1 cellular context compared by ENCODE assay signal in genomic region chr2:233142355-233142897, GRCh38.
TF ChIP-seq lines count a peak whose summit lies in the region.

No MANE protein-coding gene starts in this region.

TF ChIP-seq in GM12878, 131 proteins besides CTCF, POLR2A, EP300 and RAD21 (continued from another document and continues in another):
- TF ChIP-seq, protein P1, sequence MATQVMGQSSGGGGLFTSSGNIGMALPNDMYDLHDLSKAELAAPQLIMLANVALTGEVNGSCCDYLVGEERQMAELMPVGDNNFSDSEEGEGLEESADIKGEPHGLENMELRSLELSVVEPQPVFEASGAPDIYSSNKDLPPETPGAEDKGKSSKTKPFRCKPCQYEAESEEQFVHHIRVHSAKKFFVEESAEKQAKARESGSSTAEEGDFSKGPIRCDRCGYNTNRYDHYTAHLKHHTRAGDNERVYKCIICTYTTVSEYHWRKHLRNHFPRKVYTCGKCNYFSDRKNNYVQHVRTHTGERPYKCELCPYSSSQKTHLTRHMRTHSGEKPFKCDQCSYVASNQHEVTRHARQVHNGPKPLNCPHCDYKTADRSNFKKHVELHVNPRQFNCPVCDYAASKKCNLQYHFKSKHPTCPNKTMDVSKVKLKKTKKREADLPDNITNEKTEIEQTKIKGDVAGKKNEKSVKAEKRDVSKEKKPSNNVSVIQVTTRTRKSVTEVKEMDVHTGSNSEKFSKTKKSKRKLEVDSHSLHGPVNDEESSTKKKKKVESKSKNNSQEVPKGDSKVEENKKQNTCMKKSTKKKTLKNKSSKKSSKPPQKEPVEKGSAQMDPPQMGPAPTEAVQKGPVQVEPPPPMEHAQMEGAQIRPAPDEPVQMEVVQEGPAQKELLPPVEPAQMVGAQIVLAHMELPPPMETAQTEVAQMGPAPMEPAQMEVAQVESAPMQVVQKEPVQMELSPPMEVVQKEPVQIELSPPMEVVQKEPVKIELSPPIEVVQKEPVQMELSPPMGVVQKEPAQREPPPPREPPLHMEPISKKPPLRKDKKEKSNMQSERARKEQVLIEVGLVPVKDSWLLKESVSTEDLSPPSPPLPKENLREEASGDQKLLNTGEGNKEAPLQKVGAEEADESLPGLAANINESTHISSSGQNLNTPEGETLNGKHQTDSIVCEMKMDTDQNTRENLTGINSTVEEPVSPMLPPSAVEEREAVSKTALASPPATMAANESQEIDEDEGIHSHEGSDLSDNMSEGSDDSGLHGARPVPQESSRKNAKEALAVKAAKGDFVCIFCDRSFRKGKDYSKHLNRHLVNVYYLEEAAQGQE (IDR thresholded peaks at IDR 0.05; ENCODE audit: low read depth, low read length): no peak
- TF ChIP-seq IRF4 (IDR thresholded peaks at IDR 0.05; ENCODE audit: low read depth, low read length): peak; percentile 73
- no peak for TF ChIP-seq TCF7 (IDR thresholded peaks at IDR 0.05; ENCODE audit: borderline replicate concordance)
- peak in 1 of 2 experiments; percentile 47; a peak in 1 of 4 replicates for TF ChIP-seq ETV6 (conservative IDR thresholded peaks at IDR 0.05 in 1 of 2, IDR thresholded peaks at IDR 0.05 in 1 of 2; ENCODE audit: borderline replicate concordance in 1 of 2, low read depth in 1 of 2)
- TF ChIP-seq POLR2AphosphoS2 (IDR thresholded peaks at IDR 0.05; ENCODE audit: low read depth, low read length): no peak; the same call in 1 of the 2 replicates
- peak; percentile 33; the same call in 1 of the 2 replicates for TF ChIP-seq PAX5 (IDR thresholded peaks at IDR 0.05; ENCODE audit: borderline replicate concordance, low read depth, low read length)
- peak; percentile 50; the same call in 1 of the 2 replicates for TF ChIP-seq EED (IDR thresholded peaks at IDR 0.05; ENCODE audit: low read depth)
- peak; percentile 78; the same call in 1 of the 2 replicates for TF ChIP-seq NBN (IDR thresholded peaks at IDR 0.05)
- peak; percentile 71; the same call in 1 of the 2 replicates for TF ChIP-seq GATAD2B (conservative IDR thresholded peaks at IDR 0.05; ENCODE audit: low read depth)
- TF ChIP-seq ZNF24 (IDR thresholded peaks at IDR 0.05): no peak
- no peak for TF ChIP-seq CHD1 (IDR thresholded peaks at IDR 0.05; ENCODE audit: low read depth, low read length)
- TF ChIP-seq YBX1 (IDR thresholded peaks at IDR 0.05): no peak
- peak; percentile 74 for TF ChIP-seq NR2F1 (conservative IDR thresholded peaks at IDR 0.05)
- no peak; the same call in 1 of the 2 replicates for TF ChIP-seq CREB1 (IDR thresholded peaks at IDR 0.05; ENCODE audit: low read depth)
- TF ChIP-seq SMAD5 (IDR thresholded peaks at IDR 0.05; ENCODE audit: low read depth): no peak
- TF ChIP-seq, protein P2, sequence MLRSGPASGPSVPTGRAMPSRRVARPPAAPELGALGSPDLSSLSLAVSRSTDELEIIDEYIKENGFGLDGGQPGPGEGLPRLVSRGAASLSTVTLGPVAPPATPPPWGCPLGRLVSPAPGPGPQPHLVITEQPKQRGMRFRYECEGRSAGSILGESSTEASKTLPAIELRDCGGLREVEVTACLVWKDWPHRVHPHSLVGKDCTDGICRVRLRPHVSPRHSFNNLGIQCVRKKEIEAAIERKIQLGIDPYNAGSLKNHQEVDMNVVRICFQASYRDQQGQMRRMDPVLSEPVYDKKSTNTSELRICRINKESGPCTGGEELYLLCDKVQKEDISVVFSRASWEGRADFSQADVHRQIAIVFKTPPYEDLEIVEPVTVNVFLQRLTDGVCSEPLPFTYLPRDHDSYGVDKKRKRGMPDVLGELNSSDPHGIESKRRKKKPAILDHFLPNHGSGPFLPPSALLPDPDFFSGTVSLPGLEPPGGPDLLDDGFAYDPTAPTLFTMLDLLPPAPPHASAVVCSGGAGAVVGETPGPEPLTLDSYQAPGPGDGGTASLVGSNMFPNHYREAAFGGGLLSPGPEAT (IDR thresholded peaks at IDR 0.05; ENCODE audit: low read depth): peak; percentile 72; the same call in 1 of the 2 replicates
- TF ChIP-seq MEF2B (IDR thresholded peaks at IDR 0.05; ENCODE audit: partially characterized antibody, poor library complexity, severe bottlenecking): peak; percentile 59
- TF ChIP-seq, protein P3, sequence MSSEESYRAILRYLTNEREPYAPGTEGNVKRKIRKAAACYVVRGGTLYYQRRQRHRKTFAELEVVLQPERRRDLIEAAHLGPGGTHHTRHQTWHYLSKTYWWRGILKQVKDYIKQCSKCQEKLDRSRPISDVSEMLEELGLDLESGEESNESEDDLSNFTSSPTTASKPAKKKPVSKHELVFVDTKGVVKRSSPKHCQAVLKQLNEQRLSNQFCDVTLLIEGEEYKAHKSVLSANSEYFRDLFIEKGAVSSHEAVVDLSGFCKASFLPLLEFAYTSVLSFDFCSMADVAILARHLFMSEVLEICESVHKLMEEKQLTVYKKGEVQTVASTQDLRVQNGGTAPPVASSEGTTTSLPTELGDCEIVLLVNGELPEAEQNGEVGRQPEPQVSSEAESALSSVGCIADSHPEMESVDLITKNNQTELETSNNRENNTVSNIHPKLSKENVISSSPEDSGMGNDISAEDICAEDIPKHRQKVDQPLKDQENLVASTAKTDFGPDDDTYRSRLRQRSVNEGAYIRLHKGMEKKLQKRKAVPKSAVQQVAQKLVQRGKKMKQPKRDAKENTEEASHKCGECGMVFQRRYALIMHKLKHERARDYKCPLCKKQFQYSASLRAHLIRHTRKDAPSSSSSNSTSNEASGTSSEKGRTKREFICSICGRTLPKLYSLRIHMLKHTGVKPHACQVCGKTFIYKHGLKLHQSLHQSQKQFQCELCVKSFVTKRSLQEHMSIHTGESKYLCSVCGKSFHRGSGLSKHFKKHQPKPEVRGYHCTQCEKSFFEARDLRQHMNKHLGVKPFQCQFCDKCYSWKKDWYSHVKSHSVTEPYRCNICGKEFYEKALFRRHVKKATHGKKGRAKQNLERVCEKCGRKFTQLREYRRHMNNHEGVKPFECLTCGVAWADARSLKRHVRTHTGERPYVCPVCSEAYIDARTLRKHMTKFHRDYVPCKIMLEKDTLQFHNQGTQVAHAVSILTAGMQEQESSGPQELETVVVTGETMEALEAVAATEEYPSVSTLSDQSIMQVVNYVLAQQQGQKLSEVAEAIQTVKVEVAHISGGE (CRISPR knock-in tag; IDR thresholded peaks at IDR 0.05): no peak
- peak; percentile 92 for TF ChIP-seq ZNF384 (IDR thresholded peaks at IDR 0.05; ENCODE audit: borderline replicate concordance, low read depth, low read length)
- TF ChIP-seq TCF12 (IDR thresholded peaks at IDR 0.05; ENCODE audit: low read depth, low read length): 0 out of 2 replicates have a peak, but pooled peaks have one; percentile 40
- TF ChIP-seq RELA (IDR thresholded peaks at IDR 0.05; ENCODE audit: borderline replicate concordance, partially characterized antibody): no peak
- no peak for TF ChIP-seq TCF3 (IDR thresholded peaks at IDR 0.05; ENCODE audit: borderline replicate concordance, insufficient read depth, low read depth, low read length)
- no peak for TF ChIP-seq ZSCAN29 (IDR thresholded peaks at IDR 0.05)
- TF ChIP-seq PRDM15 (CRISPR knock-in tag; IDR thresholded peaks at IDR 0.05): no peak
- TF ChIP-seq NFIC (IDR thresholded peaks at IDR 0.05; ENCODE audit: low read depth, low read length): peak; percentile 60; the same call in 1 of the 2 replicates
- TF ChIP-seq EZH2 (IDR thresholded peaks at IDR 0.05; ENCODE audit: borderline replicate concordance, control insufficient read depth, low read depth, low read length): no peak
- TF ChIP-seq, protein P4, sequence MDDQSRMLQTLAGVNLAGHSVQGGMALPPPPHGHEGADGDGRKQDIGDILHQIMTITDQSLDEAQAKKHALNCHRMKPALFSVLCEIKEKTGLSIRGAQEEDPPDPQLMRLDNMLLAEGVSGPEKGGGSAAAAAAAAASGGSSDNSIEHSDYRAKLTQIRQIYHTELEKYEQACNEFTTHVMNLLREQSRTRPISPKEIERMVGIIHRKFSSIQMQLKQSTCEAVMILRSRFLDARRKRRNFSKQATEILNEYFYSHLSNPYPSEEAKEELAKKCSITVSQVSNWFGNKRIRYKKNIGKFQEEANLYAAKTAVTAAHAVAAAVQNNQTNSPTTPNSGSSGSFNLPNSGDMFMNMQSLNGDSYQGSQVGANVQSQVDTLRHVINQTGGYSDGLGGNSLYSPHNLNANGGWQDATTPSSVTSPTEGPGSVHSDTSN (IDR thresholded peaks at IDR 0.05; ENCODE audit: insufficient replicate concordance, low read depth, low read length): no peak
- no peak for TF ChIP-seq NFXL1 (IDR thresholded peaks at IDR 0.05; ENCODE audit: borderline replicate concordance)
- TF ChIP-seq PKNOX1 (IDR thresholded peaks at IDR 0.05): 0 out of 2 replicates have a peak, but pooled peaks have one; percentile 5
- no peak for TF ChIP-seq SUZ12 (IDR thresholded peaks at IDR 0.05; ENCODE audit: unreplicated experiment)
- TF ChIP-seq SREBF1 (IDR thresholded peaks at IDR 0.05; ENCODE audit: low read length): no peak
- TF ChIP-seq ZBTB40 (IDR thresholded peaks at IDR 0.05; ENCODE audit: borderline replicate concordance): no peak
- no peak for TF ChIP-seq SMAD1 (IDR thresholded peaks at IDR 0.05; ENCODE audit: low read depth, partially characterized antibody)
- TF ChIP-seq E2F4 (IDR thresholded peaks at IDR 0.05; ENCODE audit: low read depth, low read length): peak; percentile 41; the same call in 1 of the 2 replicates
- TF ChIP-seq SPI1 (IDR thresholded peaks at IDR 0.05; ENCODE audit: borderline replicate concordance, insufficient read depth, low read depth, low read length): peak; percentile 99
